In genomic region chr15:77021803-77022381, GRCh38 we compare ENCODE assay signal across 9 cellular contexts. TPM values are rescaled to one million over a fixed set of nuclear protein-coding genes. Genes with fewer than 3 reads are reported as not detected.
DNase-seq lines count a peak whose midpoint lies in the region; ATAC-seq and TF ChIP-seq lines count a peak whose summit lies in the region.
"Had no signal": no experiment of that assay in that cellular context is flagged by ENCODE, and none has a peak within 500 bp of the region (broad histone marks: within the 10 kb centered on the region; RNA-seq: fewer than 3 reads in every experiment).

No MANE protein-coding gene starts in this region.

- no peaks in the 10 kb centered on the region for H3K79me2 ChIP-seq in Karpas-422 (ENCODE audit: low read length)

- no peaks in the 10 kb centered on the region for H3K9me3 ChIP-seq in Karpas-422 (ENCODE audit: low read length)
- no peaks in the 10 kb centered on the region for H3K9me3 ChIP-seq in lower lobe of right lung

- peak overlapping the region; percentile 82 for H3K4me3 Mint-ChIP-seq in activated T-helper 17 cell treated with anti-CD3 and anti-CD28 coated beads, Interleukin-2, amount 50 U/mL, for 72 hours
- H3K4me3 Mint-ChIP-seq in osteocyte (ENCODE audit: unreplicated experiment), result no peak overlapping the region

- H3K27ac ChIP-seq in Karpas-422 (ENCODE audit: low read length) (peak overlapping the region; percentile 17; the same call in 1 of the 2 replicates), lower lobe of right lung (no peak overlapping the region)
- H3K27ac ChIP-seq: cardiac muscle cell had no signal

- H3K4me3 ChIP-seq in Karpas-422 (ENCODE audit: low read length) (no peak overlapping the region), lower lobe of right lung (no peak overlapping the region)
- H3K4me3 ChIP-seq: cardiac muscle cell had no signal

- no peaks in the 10 kb centered on the region for H3K27me3 ChIP-seq in Karpas-422 (ENCODE audit: low read length)
- no peaks in the 10 kb centered on the region for H3K27me3 ChIP-seq in lower lobe of right lung (ENCODE audit: low read depth)
- H3K27me3 ChIP-seq: cardiac muscle cell had no signal

- peaks cover 4% of the 10 kb centered on the region; the same call in 1 of the 2 replicates for H4K20me1 ChIP-seq in Karpas-422 (ENCODE audit: insufficient read depth, low read depth, low read length)

- H3K4me1 Mint-ChIP-seq in activated T-helper 17 cell treated with anti-CD3 and anti-CD28 coated beads, Interleukin-2, amount 50 U/mL, for 72 hours, result peaks cover 38% of the 10 kb centered on the region
- H3K4me1 Mint-ChIP-seq in osteocyte (ENCODE audit: unreplicated experiment), result peaks cover 23% of the 10 kb centered on the region

- H3K36me3 ChIP-seq in Karpas-422 (ENCODE audit: insufficient read depth, low read length) (no peaks in the 10 kb centered on the region), lower lobe of right lung (no peaks in the 10 kb centered on the region)
- H3K36me3 ChIP-seq: cardiac muscle cell had no signal

- no peaks in the 10 kb centered on the region for H3K9me3 Mint-ChIP-seq in activated T-helper 17 cell treated with anti-CD3 and anti-CD28 coated beads, Interleukin-2, amount 50 U/mL, for 72 hours
- H3K9me3 Mint-ChIP-seq in osteocyte (ENCODE audit: unreplicated experiment), result no peaks in the 10 kb centered on the region

- H3K9me2 ChIP-seq in Karpas-422 (replicated peaks; ENCODE audit: insufficient read depth, low read length), result no peaks in the 10 kb centered on the region

- no peak overlapping the region for H3K9ac ChIP-seq in Karpas-422 (ENCODE audit: low read length)

- TF ChIP-seq CTCF in lower lobe of right lung (IDR thresholded peaks at IDR 0.05) (no peak), osteocyte (IDR thresholded peaks at IDR 0.05) (no peak)

- H3K27ac Mint-ChIP-seq in activated T-helper 17 cell treated with anti-CD3 and anti-CD28 coated beads, Interleukin-2, amount 50 U/mL, for 72 hours, result peak overlapping the region; percentile 99
- H3K27ac Mint-ChIP-seq in osteocyte (ENCODE audit: unreplicated experiment), result no peak overlapping the region

- no peak overlapping the region for H3K4me2 ChIP-seq in Karpas-422 (ENCODE audit: low read depth, low read length, poor library complexity, severe bottlenecking)

- H3K27me3 Mint-ChIP-seq in activated T-helper 17 cell treated with anti-CD3 and anti-CD28 coated beads, Interleukin-2, amount 50 U/mL, for 72 hours, result no peaks in the 10 kb centered on the region
- H3K27me3 Mint-ChIP-seq in osteocyte (ENCODE audit: unreplicated experiment), result no peaks in the 10 kb centered on the region

- DNase-seq in CD1c-positive myeloid dendritic cell (ENCODE audit: extremely low spot score) (peak; percentile 57), Karpas-422 (no peak), lower lobe of right lung (peak; percentile 44), NCI-H2227 treated with DMSO at 0.1 percent for 48 hours (lab: John Stamatoyannopoulos, UW) (no peak), osteocyte (ENCODE audit: extremely low spot score, unreplicated experiment) (no peak), NCI-H2081 treated with DMSO at 0.1 percent for 48 hours (lab: John Stamatoyannopoulos, UW) (no peak)

- H2AFZ ChIP-seq in Karpas-422 (ENCODE audit: low read length), result no peak overlapping the region

- peak; percentile 76 for ATAC-seq in activated T-helper 17 cell treated with anti-CD3 and anti-CD28 coated beads, Interleukin-2, amount 50 U/mL, for 72 hours (replicated peaks)
- no peak for ATAC-seq in lower lobe of right lung
- no peak for ATAC-seq in GM19467 (IDR thresholded peaks at IDR 0.05; ENCODE audit: unreplicated experiment)

- intact Hi-C loops in lower lobe of right lung (cut with DNase I), result no loop called here

- peaks cover 76% of the 10 kb centered on the region for H3K36me3 Mint-ChIP-seq in activated T-helper 17 cell treated with anti-CD3 and anti-CD28 coated beads, Interleukin-2, amount 50 U/mL, for 72 hours (ENCODE audit: low read depth)
- H3K36me3 Mint-ChIP-seq in osteocyte (ENCODE audit: unreplicated experiment), result no peaks in the 10 kb centered on the region

- H3K4me1 ChIP-seq in Karpas-422 (ENCODE audit: low read length), result peaks cover 55% of the 10 kb centered on the region
- H3K4me1 ChIP-seq in lower lobe of right lung, result peaks cover 7% of the 10 kb centered on the region

RNA-seq across cellular contexts. Expression of gene PSTPIP1, which starts 27.0 kb away (rescaled TPM):
- 13.1 and 40.4 TPM in 2 replicates for total RNA-seq in Karpas-422 (2014; rRNA removed; shearing (Covaris generic); ENCODE audit: low replicate concordance)
- 100 to 1,000 TPM; 125 to 137 TPM for total RNA-seq in activated T-helper 17 cell treated with anti-CD3 and anti-CD28 coated beads, Interleukin-2, amount 50 U/mL, for 72 hours
- total RNA-seq in lower lobe of right lung (18.4 TPM), osteocyte (not detected in 2 replicates)

RNA-seq across cellular contexts. Expression of gene TSPAN3, which starts 49.0 kb away (rescaled TPM):
- total RNA-seq in Karpas-422 (2014; rRNA removed; shearing (Covaris generic); ENCODE audit: low replicate concordance), result 163 and 205 TPM in 2 replicates
- total RNA-seq in activated T-helper 17 cell treated with anti-CD3 and anti-CD28 coated beads, Interleukin-2, amount 50 U/mL, for 72 hours, result 10 to 100 TPM in 1 of 2 donors, 1 to 10 TPM in 1; 9.6 to 27.6 TPM
- 292 TPM for total RNA-seq in lower lobe of right lung
- 262 and 296 TPM in 2 replicates for total RNA-seq in osteocyte

Comparison
In these comparisons a context has a peak if more than half of its experiments do, and no peak if none do; other contexts are left out.
1. DNase-seq: peak in CD1c-positive myeloid dendritic cell (single experiment) and lower lobe of right lung (single experiment); none in Karpas-422 (single experiment), NCI-H2227 treated with DMSO at 0.1 percent for 48 hours (single experiment), osteocyte (single experiment) and NCI-H2081 treated with DMSO at 0.1 percent for 48 hours (single experiment).
2. RNA of gene PSTPIP1, which starts 27.0 kb away (total RNA-seq): 125 to 137 TPM in activated T-helper 17 cell treated with anti-CD3 and anti-CD28 coated beads, Interleukin-2, amount 50 U/mL, for 72 hours, 18.4 TPM in lower lobe of right lung (single experiment) and 13.1 to 40.4 TPM in Karpas-422; not detected in osteocyte; every median in the first group is over 10 times any median in the second.